In the genomic region with DNA sequence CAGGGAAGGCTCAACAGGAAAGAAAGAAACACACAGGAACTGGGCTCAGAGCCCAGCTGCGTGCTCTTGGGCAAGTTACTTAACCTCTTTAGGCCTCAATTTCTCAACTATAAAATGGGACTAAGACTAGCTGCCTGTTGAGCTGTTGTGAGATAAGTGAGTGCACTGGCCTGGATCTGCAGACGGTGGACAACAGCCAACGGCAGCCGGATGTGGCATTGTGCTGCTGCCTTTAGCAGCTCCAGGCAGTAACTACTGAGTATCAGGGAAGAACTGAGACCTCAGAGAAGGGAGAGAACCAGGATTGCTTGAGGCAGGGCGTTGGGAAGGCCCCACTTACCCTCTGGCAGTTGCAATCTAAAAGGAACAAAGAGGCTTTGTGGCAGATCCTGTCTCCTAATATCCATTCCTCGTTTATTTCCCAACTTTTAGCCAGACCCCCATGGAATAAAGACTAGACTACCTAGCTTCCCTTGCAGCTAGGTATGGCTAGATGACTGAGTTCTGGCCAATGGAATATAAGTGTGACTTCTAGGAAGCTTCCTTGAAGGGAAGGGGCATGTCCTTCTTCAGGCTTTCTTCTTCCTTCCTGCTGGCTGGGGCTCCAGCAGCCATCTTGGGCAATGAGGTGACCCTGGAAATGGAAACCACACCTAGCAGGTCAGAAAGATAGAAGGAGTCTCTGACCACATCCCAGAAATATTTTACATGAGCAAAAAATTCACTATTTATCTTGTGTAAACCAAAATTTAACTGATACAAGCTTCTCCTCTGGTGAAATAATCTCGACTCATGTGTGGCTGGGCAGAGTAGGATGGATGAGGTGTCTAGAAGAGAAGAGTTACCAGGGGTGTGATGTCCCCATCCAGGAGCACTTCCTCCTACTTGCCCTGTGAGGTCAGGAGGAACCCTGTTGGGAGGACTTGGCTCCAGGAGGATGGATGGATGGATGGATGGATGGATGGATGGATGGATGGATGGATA, we compare ENCODE assay signal across 13 cellular contexts.
A peak's percentile ranks its signal among the peaks of the same experiment; 100 is the strongest.
DNase-seq lines count a peak whose midpoint lies in the region; ATAC-seq and TF ChIP-seq lines count a peak whose summit lies in the region.
"Had no signal": no experiment of that assay in that cellular context is flagged by ENCODE, and none has a peak within 500 bp of the region (broad histone marks: within the 10 kb centered on the region; RNA-seq: fewer than 3 reads in every experiment).

No MANE protein-coding gene starts in this region.

- intact Hi-C loops in Caco-2 (cut with micrococcal nuclease; ENCODE audit: unreplicated experiment) = no loop called here

- H3K4me1 ChIP-seq in Peyer's patch (peaks cover 0 to 15% (median 0%) of the 10 kb centered on the region in 4 donors), neutrophil (ENCODE audit: control insufficient read depth in 1 of 2, insufficient read depth in 1 of 2, low read depth in 1 of 2, low read length in 1 of 2) (peaks cover 20 to 22% of the 10 kb centered on the region in 2 experiments), Caco-2 (no peaks in the 10 kb centered on the region)

- H3K27me3 Mint-ChIP-seq in Caco-2 (ENCODE audit: insufficient read depth, unreplicated experiment) = no peaks in the 10 kb centered on the region

- H3K36me3 ChIP-seq in Peyer's patch (no peaks in the 10 kb centered on the region), neutrophil (no peaks in the 10 kb centered on the region), Caco-2 (ENCODE audit: control insufficient read depth, insufficient read depth, low read length) (no peaks in the 10 kb centered on the region)

- H3K9me3 ChIP-seq in AG04450 (ENCODE audit: control insufficient read depth, insufficient read depth, low read length) = peaks cover 2% of the 10 kb centered on the region
- H3K9me3 ChIP-seq in Peyer's patch = peaks cover 0 to 8% (median 0%) of the 10 kb centered on the region in 4 donors
- no peaks in the 10 kb centered on the region for H3K9me3 ChIP-seq in neutrophil
- H3K9me3 ChIP-seq in Caco-2 = no peaks in the 10 kb centered on the region

- no peaks in the 10 kb centered on the region for H3K9me3 Mint-ChIP-seq in Caco-2 (ENCODE audit: unreplicated experiment)
- H3K9me3 Mint-ChIP-seq: activated naive CD4-positive, alpha-beta T cell treated with anti-CD3 and anti-CD28 coated beads, Interleukin-2, amount 10 ng/mL, durations not matched to agents 7 days and 5 days had no signal

- H3K4me1 Mint-ChIP-seq in Caco-2 (ENCODE audit: low read depth, unreplicated experiment) = no peaks in the 10 kb centered on the region

- CTCF ChIA-PET in AG04450 (lab: Charles Lee) (no interaction called here), Caco-2 (lab: Charles Lee) (no interaction called here)

- no peak for TF ChIP-seq POLR2A in Peyer's patch (IDR thresholded peaks at IDR 0.05)

- no peaks in the 10 kb centered on the region for H3K27me3 ChIP-seq in AG04450 (ENCODE audit: control insufficient read depth, insufficient read depth, low read length)
- no peaks in the 10 kb centered on the region for H3K27me3 ChIP-seq in Peyer's patch
- peaks cover 21% of the 10 kb centered on the region for H3K27me3 ChIP-seq in neutrophil
- no peaks in the 10 kb centered on the region for H3K27me3 ChIP-seq in Caco-2 (replicated peaks; ENCODE audit: control insufficient read depth, insufficient read depth, low read length)

- ATAC-seq in GM21367 (IDR thresholded peaks at IDR 0.05; ENCODE audit: unreplicated experiment) = no peak

- no peak overlapping the region for H3K4me3 Mint-ChIP-seq in Caco-2 (ENCODE audit: unreplicated experiment)
- H3K4me3 Mint-ChIP-seq: activated naive CD4-positive, alpha-beta T cell treated with anti-CD3 and anti-CD28 coated beads, Interleukin-2, amount 10 ng/mL, durations not matched to agents 7 days and 5 days; type B pancreatic cell had no signal

- POLR2A ChIA-PET in AG04450 (lab: Yijun Ruan, JAX) (interaction anchor here (2.0 kb wide), 1 partner anchor 14 kb away, joined by 7 read pairs; no protein-coding TSS in a partner anchor), Caco-2 (lab: Charles Lee) (no interaction called here)

- H3K27ac ChIP-seq in AG04450 (ENCODE audit: low read depth, low read length) = peak overlapping the region; percentile 98
- peak overlapping the region in 3 of 4 donors; percentile 57 to 86 (median 85) for H3K27ac ChIP-seq in Peyer's patch
- H3K27ac ChIP-seq in neutrophil = peak overlapping the region; percentile 68

- no peak overlapping the region for H3K27ac Mint-ChIP-seq in Caco-2 (ENCODE audit: unreplicated experiment)
- H3K27ac Mint-ChIP-seq: activated naive CD4-positive, alpha-beta T cell treated with anti-CD3 and anti-CD28 coated beads, Interleukin-2, amount 10 ng/mL, durations not matched to agents 7 days and 5 days; type B pancreatic cell had no signal

- DNase-seq in AG04450 (ENCODE audit: low read depth, low spot score) = no peak
- no peak for DNase-seq in Peyer's patch
- peak; percentile 95 for DNase-seq in fibroblast of villous mesenchyme (ENCODE audit: low read depth)
- DNase-seq in Caco-2 = no peak
- no peak for DNase-seq in NCI-H187 treated with DMSO at 0.1 percent for 48 hours (lab: John Stamatoyannopoulos, UW)
- no peak for DNase-seq in NCI-H1694 (lab: John Stamatoyannopoulos, UW)
- DNase-seq: activated naive CD4-positive, alpha-beta T cell treated with anti-CD3 and anti-CD28 coated beads, Interleukin-2, amount 10 ng/mL, durations not matched to agents 7 days and 5 days; GOT3; NCI-H345 had no signal

- H3K4me3 ChIP-seq in AG04450 (ENCODE audit: low read depth, low read length) (no peak overlapping the region), Peyer's patch (no peak overlapping the region), fibroblast of villous mesenchyme (ENCODE audit: low read depth, low read length) (no peak overlapping the region), neutrophil (ENCODE audit: low read depth in 1 of 2, low read length in 1 of 2) (peak overlapping the region in 1 of 2 experiments; percentile 33), Caco-2 (ENCODE audit: low read depth, low read length) (no peak overlapping the region)
- H3K4me3 ChIP-seq: GM12878 had no signal

- no TSS peak for BruUV-seq in Caco-2 (replicated peaks; lab: Mats Ljungman, UMichigan)

- no peaks in the 10 kb centered on the region for H3K36me3 Mint-ChIP-seq in Caco-2 (ENCODE audit: insufficient read depth, unreplicated experiment)
- H3K36me3 Mint-ChIP-seq: activated naive CD4-positive, alpha-beta T cell treated with anti-CD3 and anti-CD28 coated beads, Interleukin-2, amount 10 ng/mL, durations not matched to agents 7 days and 5 days; type B pancreatic cell had no signal

- TF ChIP-seq CTCF in AG04450 (IDR thresholded peaks at IDR 0.05; ENCODE audit: low read depth, low read length) (no peak), Peyer's patch (IDR thresholded peaks at IDR 0.05) (no peak), fibroblast of villous mesenchyme (IDR thresholded peaks at IDR 0.05; ENCODE audit: insufficient read depth, low read depth, low read length) (no peak), neutrophil (IDR thresholded peaks at IDR 0.05) (no peak), Caco-2 (IDR thresholded peaks at IDR 0.05; ENCODE audit: insufficient read depth in 1 of 2, low read depth in 1 of 2, low read length in 1 of 2, severe bottlenecking in 1 of 2, unreplicated experiment in 1 of 2) (no peak)
